ENCODE assay signal across 27 cellular contexts in the genomic region with DNA sequence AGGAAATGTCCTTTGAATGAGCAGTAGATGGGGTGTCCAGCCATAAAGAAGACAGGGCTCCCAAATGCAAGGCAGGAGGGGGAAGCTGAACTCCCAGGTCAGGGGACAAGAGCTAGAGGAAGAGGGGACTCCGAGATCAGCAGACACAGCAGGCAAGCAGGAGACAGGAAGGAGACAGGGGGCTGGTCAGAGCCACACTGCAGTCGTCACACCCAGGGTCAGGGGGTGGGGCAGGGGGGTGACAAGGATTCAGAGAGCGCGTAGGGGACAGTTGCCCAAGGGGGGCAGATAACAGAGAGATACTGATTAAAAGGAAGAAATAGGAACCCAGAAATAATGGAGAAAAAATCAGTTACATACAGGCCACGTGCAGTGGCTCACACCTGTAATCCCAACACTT. TPM values are rescaled to one million over a fixed set of nuclear protein-coding genes. Genes with fewer than 3 reads are reported as not detected.
"Had no signal": no experiment of that assay in that cellular context is flagged by ENCODE, and none has a peak within 500 bp of the region (broad histone marks: within the 10 kb centered on the region; RNA-seq: fewer than 3 reads in every experiment).

No MANE protein-coding gene starts in this region.

- H3K4me1 ChIP-seq: pancreas, upper lobe of right lung, uterus had no signal

- H3K4me3 Mint-ChIP-seq: natural killer cell treated with Interleukin-12 subunit alpha and Interleukin-12 subunit beta and Interleukin-15 and Interleukin-18, amount 100 ng/mL, for 72 hours; stimulated activated naive B cell treated with anti-CD40 and anti-IgM and Interleukin-4, amounts not matched to agents 10 μg/mL and 1 μg/mL and 100 μg/mL, for 72 hours; stimulated activated naive CD8-positive, alpha-beta T cell treated with anti-CD3 and anti-CD28 coated beads, Interleukin-15, Interleukin-2, amounts not matched to agents 100 ng/mL and 50 ng/mL, for 24 hours had no signal

- H3K9me3 ChIP-seq: esophagus muscularis mucosa, lower lobe of right lung, pancreas, right lobe of liver, suprapubic skin, transverse colon, upper lobe of right lung, uterus had no signal

- H3K27ac Mint-ChIP-seq: immature natural killer cell; natural killer cell treated with Interleukin-12 subunit alpha and Interleukin-12 subunit beta and Interleukin-15 and Interleukin-18, amount 100 ng/mL, for 72 hours; stimulated activated naive B cell treated with anti-CD40 and anti-IgM and Interleukin-4, amounts not matched to agents 10 μg/mL and 1 μg/mL and 100 μg/mL, for 72 hours; stimulated activated naive CD8-positive, alpha-beta T cell treated with anti-CD3 and anti-CD28 coated beads, Interleukin-15, Interleukin-2, amounts not matched to agents 100 ng/mL and 50 ng/mL, for 24 hours had no signal

- H3K9me3 Mint-ChIP-seq: immature natural killer cell; natural killer cell treated with Interleukin-12 subunit alpha and Interleukin-12 subunit beta and Interleukin-15 and Interleukin-18, amount 100 ng/mL, for 72 hours; stimulated activated naive B cell treated with anti-CD40 and anti-IgM and Interleukin-4, amounts not matched to agents 10 μg/mL and 1 μg/mL and 100 μg/mL, for 72 hours; stimulated activated naive CD8-positive, alpha-beta T cell treated with anti-CD3 and anti-CD28 coated beads, Interleukin-15, Interleukin-2, amounts not matched to agents 100 ng/mL and 50 ng/mL, for 24 hours had no signal

- DNase-seq: cerebellar nuclear complex; cortex of kidney; dorsolateral prefrontal cortex; effector CD4-positive, alpha-beta T cell; foreskin melanocyte; hypothalamus; immature natural killer cell; islet precursor cell; kidney glomerular epithelial cell; left ventricle myocardium superior; lower lobe of right lung; nucleus accumbens; pancreas; retina; small intestine; stimulated activated CD4-positive, alpha-beta T cell treated with anti-CD3 and anti-CD28 coated beads, Interleukin-15, amount 100 ng/mL, for 24 hours; stimulated activated CD4-positive, alpha-beta T cell treated with anti-CD3 and anti-CD28 coated beads, Interleukin-2, amount 100 ng/mL, for 48 hours; stimulated activated naive B cell treated with anti-CD40 and anti-IgM and Interleukin-4, amounts not matched to agents 10 μg/mL and 1 μg/mL and 100 μg/mL, for 72 hours; transverse colon; upper lobe of right lung; uterus had no signal

- H3K27me3 ChIP-seq: dorsolateral prefrontal cortex, esophagus muscularis mucosa, pancreas, right lobe of liver, suprapubic skin, transverse colon, upper lobe of right lung, uterus had no signal

- H3K27me3 Mint-ChIP-seq: stimulated activated naive B cell treated with anti-CD40 and anti-IgM and Interleukin-4, amounts not matched to agents 10 μg/mL and 1 μg/mL and 100 μg/mL, for 72 hours; stimulated activated naive CD8-positive, alpha-beta T cell treated with anti-CD3 and anti-CD28 coated beads, Interleukin-15, Interleukin-2, amounts not matched to agents 100 ng/mL and 50 ng/mL, for 24 hours had no signal

- H3K4me3 ChIP-seq: dorsolateral prefrontal cortex, esophagus muscularis mucosa, lower lobe of right lung, pancreas, right lobe of liver, suprapubic skin, transverse colon, upper lobe of right lung, uterus had no signal

- ATAC-seq: left ventricle myocardium superior; lower lobe of right lung; natural killer cell treated with Interleukin-12 subunit alpha and Interleukin-12 subunit beta and Interleukin-15 and Interleukin-18, amount 100 ng/mL, for 72 hours; pancreas; right lobe of liver; stimulated activated naive B cell treated with anti-CD40 and anti-IgM and Interleukin-4, amounts not matched to agents 10 μg/mL and 1 μg/mL and 100 μg/mL, for 72 hours; upper lobe of right lung had no signal

- FAIRE-seq: endothelial cell of umbilical vein, pancreas, small intestine had no signal

- H3K36me3 ChIP-seq: pancreas, right lobe of liver, transverse colon, uterus had no signal

- H3K36me3 Mint-ChIP-seq: immature natural killer cell; natural killer cell treated with Interleukin-12 subunit alpha and Interleukin-12 subunit beta and Interleukin-15 and Interleukin-18, amount 100 ng/mL, for 72 hours had no signal

- H3K27ac ChIP-seq: dorsolateral prefrontal cortex, esophagus muscularis mucosa, lower lobe of right lung, pancreas, right lobe of liver, suprapubic skin, transverse colon, upper lobe of right lung, uterus had no signal

RNA-seq across cellular contexts. Expression of gene HSD17B14, which starts 3.2 kb away (rescaled TPM):
- polyA plus RNA-seq: immature natural killer cell had no signal
